In genomic region chr4:53205970-53206369, GRCh38 we compare ENCODE assay signal across 19 cellular contexts.
"Had no signal": no experiment of that assay in that cellular context is flagged by ENCODE, and none has a peak within 500 bp of the region (broad histone marks: within the 10 kb centered on the region; RNA-seq: fewer than 3 reads in every experiment).

No MANE protein-coding gene starts in this region.

- H3K4me3 Mint-ChIP-seq: activated naive CD8-positive, alpha-beta T cell treated with anti-CD3 and anti-CD28 coated beads, Interleukin-2, amount 10 ng/mL, durations not matched to agents 7 days and 5 days; natural killer cell; stimulated activated memory B cell treated with anti-CD40 and anti-IgM and Interleukin-4, amounts not matched to agents 10 μg/mL and 1 μg/mL and 100 μg/mL, for 72 hours had no signal

- ATAC-seq: body of pancreas; gastroesophageal sphincter; heart left ventricle; left ventricle myocardium superior; natural killer cell; sciatic nerve; stimulated activated memory B cell treated with anti-CD40 and anti-IgM and Interleukin-4, amounts not matched to agents 10 μg/mL and 1 μg/mL and 100 μg/mL, for 72 hours had no signal

- H3K4me1 Mint-ChIP-seq: activated naive CD8-positive, alpha-beta T cell treated with anti-CD3 and anti-CD28 coated beads, Interleukin-2, amount 10 ng/mL, durations not matched to agents 7 days and 5 days; natural killer cell; stimulated activated memory B cell treated with anti-CD40 and anti-IgM and Interleukin-4, amounts not matched to agents 10 μg/mL and 1 μg/mL and 100 μg/mL, for 72 hours had no signal

- H3K4me3 ChIP-seq: body of pancreas, gastroesophageal sphincter, heart left ventricle, thoracic aorta, upper lobe of left lung had no signal

- H3K36me3 ChIP-seq: gastroesophageal sphincter, heart left ventricle, neutrophil, thoracic aorta, upper lobe of left lung, WERI-Rb-1 had no signal

- DNase-seq: activated CD4-positive, alpha-beta T cell treated with anti-CD3 and anti-CD28 coated beads for 1 hour; activated CD4-positive, alpha-beta T cell treated with anti-CD3 and anti-CD28 coated beads, Interleukin-2, amount 50 U/mL, for 4 hours; activated naive CD4-positive, alpha-beta T cell treated with Interleukin-2 at 50 U/mL for 16 hours; activated naive CD8-positive, alpha-beta T cell treated with anti-CD3 and anti-CD28 coated beads, Interleukin-2, amount 10 ng/mL, durations not matched to agents 7 days and 5 days; activated T-cell treated with anti-CD3 and anti-CD28 coated beads for 4 hours; body of pancreas; heart left ventricle; left ventricle myocardium superior; mesendoderm; natural killer cell; stimulated activated CD4-positive, alpha-beta T cell treated with anti-CD3 and anti-CD28 coated beads, Interleukin-4, amount 100 ng/mL, for 24 hours; upper lobe of left lung; WERI-Rb-1 had no signal

- H3K4me1 ChIP-seq: body of pancreas, gastroesophageal sphincter, heart left ventricle, parathyroid adenoma, upper lobe of left lung had no signal

- H3K27ac Mint-ChIP-seq: activated naive CD8-positive, alpha-beta T cell treated with anti-CD3 and anti-CD28 coated beads, Interleukin-2, amount 10 ng/mL, durations not matched to agents 7 days and 5 days; natural killer cell; stimulated activated memory B cell treated with anti-CD40 and anti-IgM and Interleukin-4, amounts not matched to agents 10 μg/mL and 1 μg/mL and 100 μg/mL, for 72 hours had no signal

- H3K36me3 Mint-ChIP-seq: natural killer cell had no signal

- H3K9me3 ChIP-seq: body of pancreas, gastroesophageal sphincter, heart left ventricle, neutrophil, thoracic aorta, upper lobe of left lung had no signal

- H3K9ac ChIP-seq: parathyroid adenoma had no signal

- H3K79me2 ChIP-seq: parathyroid adenoma had no signal

- H3K9me3 Mint-ChIP-seq: natural killer cell; stimulated activated memory B cell treated with anti-CD40 and anti-IgM and Interleukin-4, amounts not matched to agents 10 μg/mL and 1 μg/mL and 100 μg/mL, for 72 hours had no signal

- H3K27me3 Mint-ChIP-seq: activated naive CD8-positive, alpha-beta T cell treated with anti-CD3 and anti-CD28 coated beads, Interleukin-2, amount 10 ng/mL, durations not matched to agents 7 days and 5 days; stimulated activated memory B cell treated with anti-CD40 and anti-IgM and Interleukin-4, amounts not matched to agents 10 μg/mL and 1 μg/mL and 100 μg/mL, for 72 hours had no signal

- H2AFZ ChIP-seq: parathyroid adenoma had no signal

- H3K27ac ChIP-seq: body of pancreas, gastroesophageal sphincter, heart left ventricle, neutrophil, parathyroid adenoma, thoracic aorta, upper lobe of left lung, WERI-Rb-1 had no signal

- H3K27me3 ChIP-seq: body of pancreas, gastroesophageal sphincter, heart left ventricle, neutrophil, upper lobe of left lung had no signal
